In the genomic region with DNA sequence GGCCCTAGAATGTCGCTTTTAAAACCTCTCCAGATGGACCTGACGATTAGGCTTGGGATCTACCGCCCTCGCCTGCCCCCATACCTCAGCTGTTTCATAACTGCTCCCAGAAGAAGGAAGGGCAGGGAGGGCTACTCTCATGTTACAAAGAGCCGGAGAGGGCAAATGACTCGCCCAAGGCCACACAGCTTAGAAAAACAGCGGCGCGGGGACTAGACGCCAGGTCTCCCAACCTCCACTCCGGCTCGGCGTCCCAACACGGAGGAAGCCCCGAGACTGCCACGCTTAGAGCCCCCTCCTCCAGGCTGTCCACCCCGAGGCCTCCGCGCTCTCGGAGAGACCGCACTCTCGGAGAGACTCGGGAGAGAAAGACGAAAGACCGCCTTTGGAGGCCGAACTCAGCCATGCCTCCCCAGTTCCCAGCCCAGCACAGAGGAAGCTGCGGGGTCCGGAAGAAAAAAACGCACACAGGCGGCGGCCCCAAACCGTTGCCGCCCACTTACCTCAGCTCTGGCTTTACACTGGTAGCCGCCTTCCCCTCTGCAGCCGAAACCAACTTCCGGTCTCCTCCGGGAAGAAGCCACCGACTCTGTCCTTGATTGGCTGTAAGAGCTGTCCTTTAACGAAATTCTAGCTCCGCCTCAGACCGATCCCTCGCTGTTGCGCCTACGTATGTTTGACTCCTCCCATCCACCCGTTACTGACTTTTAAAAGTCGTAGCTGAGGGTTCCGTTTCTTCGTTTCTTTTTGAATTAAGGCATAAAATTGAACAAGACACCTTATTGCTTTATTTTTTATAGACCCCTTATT, we compare ENCODE assay signal across 8 cellular contexts. TPM values are rescaled to one million over a fixed set of nuclear protein-coding genes. Genes with fewer than 3 reads are reported as not detected.
DNase-seq lines count a peak whose midpoint lies in the region; ATAC-seq and TF ChIP-seq lines count a peak whose summit lies in the region.

A gene with protein sequence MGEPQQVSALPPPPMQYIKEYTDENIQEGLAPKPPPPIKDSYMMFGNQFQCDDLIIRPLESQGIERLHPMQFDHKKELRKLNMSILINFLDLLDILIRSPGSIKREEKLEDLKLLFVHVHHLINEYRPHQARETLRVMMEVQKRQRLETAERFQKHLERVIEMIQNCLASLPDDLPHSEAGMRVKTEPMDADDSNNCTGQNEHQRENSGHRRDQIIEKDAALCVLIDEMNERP (minus strand): TSS at position 549 of the 810 bp plus-strand sequence. CDS start 3,434 bp downstream, outside the sequence.

- DNase-seq in GM06990 (ENCODE audit: extremely low read depth, insufficient read length) (peak; percentile 88), NCI-H1092 (lab: John Stamatoyannopoulos, UW) (peak; percentile 94), glomerular visceral epithelial cell (ENCODE audit: extremely low spot score) (peak; percentile 100), omental fat pad (ENCODE audit: low spot score) (peak; percentile 66), testis (peak; percentile 97)

- H3K9me3 ChIP-seq in testis: no peaks in the 10 kb centered on the region

- peaks cover 8% of the 10 kb centered on the region for H3K4me1 ChIP-seq in testis

- peaks cover 41% of the 10 kb centered on the region for H3K4me1 Mint-ChIP-seq in activated naive CD4-positive, alpha-beta T cell treated with anti-CD3 and anti-CD28 coated beads, Interleukin-2, amount 50 U/mL, for 24 hours

- H3K27me3 Mint-ChIP-seq in activated naive CD4-positive, alpha-beta T cell treated with anti-CD3 and anti-CD28 coated beads, Interleukin-2, amount 50 U/mL, for 24 hours: no peaks in the 10 kb centered on the region

- TF ChIP-seq POLR2A in testis (IDR thresholded peaks at IDR 0.05): peak; percentile 19

- peak within 1 kb of the TSS; percentile 87 to 97 for H3K27ac ChIP-seq in testis

- H3K4me3 Mint-ChIP-seq in activated naive CD4-positive, alpha-beta T cell treated with anti-CD3 and anti-CD28 coated beads, Interleukin-2, amount 50 U/mL, for 24 hours: peak within 1 kb of the TSS; percentile 99

- peak within 1 kb of the TSS; percentile 73 for H3K4me3 ChIP-seq in GM06990 (replicated peaks; ENCODE audit: low read depth, low read length)
- H3K4me3 ChIP-seq in testis: peak within 1 kb of the TSS; percentile 85 to 92

- WGBS in testis, 2 donors: 0 to 1% methylated on average over 34 to 36 of the region's 48 CpGs

- peak within 1 kb of the TSS; percentile 98 for H3K27ac Mint-ChIP-seq in activated naive CD4-positive, alpha-beta T cell treated with anti-CD3 and anti-CD28 coated beads, Interleukin-2, amount 50 U/mL, for 24 hours

- peak; percentile 99 for ATAC-seq in HG02588 (IDR thresholded peaks at IDR 0.05; ENCODE audit: unreplicated experiment)
- peak; percentile 100 for ATAC-seq in SK-N-SH treated with all-trans-retinoic acid at 6 μM for 48 hours
- peak; percentile 99 for ATAC-seq in omental fat pad (ENCODE audit: low FRiP score)

- TF ChIP-seq CTCF in GM06990 (IDR thresholded peaks at IDR 0.05; ENCODE audit: insufficient read depth, low read length, poor library complexity, severe bottlenecking) (no peak), omental fat pad (IDR thresholded peaks at IDR 0.05) (no peak), testis (IDR thresholded peaks at IDR 0.05) (no peak)

- intact Hi-C loops in testis (cut with DNase I; ENCODE audit: low total_unique reads): no loop called here

- H3K27me3 ChIP-seq in GM06990 (replicated peaks; ENCODE audit: control insufficient read depth, insufficient read depth, low read length) (no peaks in the 10 kb centered on the region), testis (no peaks in the 10 kb centered on the region)

- no peaks in the 10 kb centered on the region for H3K9me3 Mint-ChIP-seq in activated naive CD4-positive, alpha-beta T cell treated with anti-CD3 and anti-CD28 coated beads, Interleukin-2, amount 50 U/mL, for 24 hours

- H3K36me3 ChIP-seq in GM06990 (ENCODE audit: control insufficient read depth, insufficient read depth, low read length) (no peaks in the 10 kb centered on the region), testis (ENCODE audit: low read depth, missing control alignments) (no peaks in the 10 kb centered on the region)

- H3K36me3 Mint-ChIP-seq in activated naive CD4-positive, alpha-beta T cell treated with anti-CD3 and anti-CD28 coated beads, Interleukin-2, amount 50 U/mL, for 24 hours: peaks cover 18% of the 10 kb centered on the region

TF ChIP-seq in SK-N-SH treated with all-trans-retinoic acid at 6 μM for 48 hours, 23 proteins besides CTCF, POLR2A, EP300 and RAD21:
- TF ChIP-seq ZFP3 (CRISPR knock-in tag; IDR thresholded peaks at IDR 0.05): 0 out of 2 replicates have a peak, but pooled peaks have one; percentile 26
- no peak for TF ChIP-seq ARNTL (CRISPR knock-in tag; IDR thresholded peaks at IDR 0.05; ENCODE audit: borderline replicate concordance, low read depth)

RNA-seq across cellular contexts. Expression of the gene that starts here (rescaled TPM):
- total RNA-seq in omental fat pad (10 to 100 TPM in 1 of 4 donors, 1 to 10 TPM in 3; 7.1 to 14.5 (median 8.6) TPM), testis (10 to 100 TPM; 16.8 to 21.1 TPM)
- 50.3 TPM for polyA plus RNA-seq in testis (ENCODE audit: insufficient read depth, low read depth, low replicate concordance)

Comparison
In these comparisons a context has a peak if more than half of its experiments do, and no peak if none do; other contexts are left out.
1. Peak in every context shown above with its lines: DNase-seq, ATAC-seq, H3K4me3 ChIP-seq and H3K27ac ChIP-seq.